ENCODE assay signal across 8 cellular contexts in the genomic region with DNA sequence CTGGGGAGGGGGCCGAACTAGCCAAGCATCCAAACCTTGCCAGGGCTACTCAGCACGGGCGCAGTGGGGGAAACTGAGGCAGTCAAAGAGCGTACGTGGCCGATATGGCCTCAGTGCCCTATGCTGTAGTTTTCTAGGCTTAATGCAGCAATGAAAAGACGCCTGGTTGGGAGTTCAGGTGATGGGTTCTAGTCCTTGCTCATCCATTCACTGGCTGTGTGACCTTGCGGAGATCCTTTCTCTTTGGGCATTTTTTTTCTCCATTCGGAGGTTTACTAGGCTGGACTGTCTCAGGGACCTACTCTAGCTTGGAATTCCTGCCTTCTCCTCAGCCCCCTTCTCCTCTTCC. TPM values are rescaled to one million over a fixed set of nuclear protein-coding genes. Genes with fewer than 3 reads are reported as not detected.
A peak's percentile ranks its signal among the peaks of the same experiment; 100 is the strongest.
DNase-seq lines count a peak whose midpoint lies in the region; ATAC-seq, FAIRE-seq and TF ChIP-seq lines count a peak whose summit lies in the region.

No MANE protein-coding gene starts in this region.

- H3K4me3 ChIP-seq in SU-DHL-6 (ENCODE audit: insufficient read depth, low read length, poor library complexity, severe bottlenecking) (peak overlapping the region; percentile 83), fibroblast of pulmonary artery (replicated peaks; ENCODE audit: low read depth, low read length) (peak overlapping the region; percentile 98), gastrocnemius medialis (peak overlapping the region; percentile 88 to 95 (median 90))

- peak; percentile 1 to 6 for ATAC-seq in gastrocnemius medialis
- ATAC-seq in HG03378 (IDR thresholded peaks at IDR 0.05; ENCODE audit: unreplicated experiment), result no peak

- TF ChIP-seq POLR2A in GM12891 (IDR thresholded peaks at IDR 0.05; ENCODE audit: low read depth, low read length) (no peak), gastrocnemius medialis (IDR thresholded peaks at IDR 0.05) (no peak)

- in situ Hi-C loops in gastrocnemius medialis (cut with MboI; ENCODE audit: low sequenced_read_pairs in 4 of 4), result no loop called here

- no peaks in the 10 kb centered on the region for H3K27me3 ChIP-seq in SU-DHL-6 (ENCODE audit: low read length)
- no peaks in the 10 kb centered on the region for H3K27me3 ChIP-seq in gastrocnemius medialis

- H2AFZ ChIP-seq in SU-DHL-6 (ENCODE audit: low read depth, low read length, severe bottlenecking), result peak overlapping the region; percentile 70

- H3K36me3 ChIP-seq in SU-DHL-6 (ENCODE audit: low read length) (no peaks in the 10 kb centered on the region), gastrocnemius medialis (peaks cover 0 to 4% of the 10 kb centered on the region in 2 donors)

- TF ChIP-seq CTCF in SU-DHL-6 (IDR thresholded peaks at IDR 0.05; ENCODE audit: insufficient read depth, low read length, poor library complexity, severe bottlenecking) (no peak), fibroblast of pulmonary artery (IDR thresholded peaks at IDR 0.05; ENCODE audit: low read length, missing control alignments) (no peak), gastrocnemius medialis (IDR thresholded peaks at IDR 0.05 in 4 of 5, conservative IDR thresholded peaks at IDR 0.05 in 1 of 5) (no peak)

- peaks cover 14% of the 10 kb centered on the region for H3F3A ChIP-seq in SU-DHL-6 (ENCODE audit: insufficient read depth)

- peak overlapping the region; percentile 72 for H3K9ac ChIP-seq in SU-DHL-6 (ENCODE audit: low read length)

- intact Hi-C loops in gastrocnemius medialis (cut with DNase I; ENCODE audit: low total_unique reads), result loop anchor here (5.0 kb wide), 2 partner anchors 33 to 98 kb away; partner anchors contain the start of gene FDPS

- peaks cover 16 to 28% of the 10 kb centered on the region in 2 donors for H3K4me1 ChIP-seq in gastrocnemius medialis

- H3K27ac ChIP-seq in SU-DHL-6 (ENCODE audit: low read depth, low read length), result peak overlapping the region; percentile 3; the same call in 1 of the 2 replicates
- peak overlapping the region; percentile 93 to 99 (median 96) for H3K27ac ChIP-seq in gastrocnemius medialis

- no peaks in the 10 kb centered on the region for H4K20me1 ChIP-seq in SU-DHL-6 (ENCODE audit: low read depth, low read length)

- DNase-seq in GM12891 (ENCODE audit: insufficient read length, low spot score) (no peak), fibroblast of pulmonary artery (ENCODE audit: low read depth) (no peak), gastrocnemius medialis (no peak), NCI-H345 treated with DMSO at 0.1 percent for 48 hours (lab: John Stamatoyannopoulos, UW; ENCODE audit: unreplicated experiment) (no peak), amygdala (lab: John Stamatoyannopoulos, UW) (no peak), DMS153 (lab: John Stamatoyannopoulos, UW) (no peak)

- H3K9me3 ChIP-seq in SU-DHL-6 (ENCODE audit: insufficient read depth, low read length) (no peaks in the 10 kb centered on the region), gastrocnemius medialis (no peaks in the 10 kb centered on the region)

- no peaks in the 10 kb centered on the region for H3K9me2 ChIP-seq in SU-DHL-6 (replicated peaks; ENCODE audit: insufficient read depth, low read length)

- peak overlapping the region; percentile 95 for H3K4me2 ChIP-seq in SU-DHL-6 (ENCODE audit: low read depth, low read length, poor library complexity, severe bottlenecking)

- no peaks in the 10 kb centered on the region for H3K79me2 ChIP-seq in SU-DHL-6 (ENCODE audit: insufficient read depth, low read length)

- peak; percentile 40 for FAIRE-seq in GM12891 (lab: Jason Lieb, UNC)

TF ChIP-seq in GM12891, 5 proteins besides CTCF, POLR2A, EP300 and RAD21:
- TF ChIP-seq POLR2AphosphoS5 (IDR thresholded peaks at IDR 0.05; ENCODE audit: low read depth, low read length) (no peak), POU2F2 (IDR thresholded peaks at IDR 0.05; ENCODE audit: low read depth, low read length) (no peak), TAF1 (IDR thresholded peaks at IDR 0.05; ENCODE audit: low read depth, low read length) (no peak), SPI1 (IDR thresholded peaks at IDR 0.05; ENCODE audit: low read depth, low read length) (no peak), PAX5 (IDR thresholded peaks at IDR 0.05; ENCODE audit: insufficient read depth, low read length, severe bottlenecking) (no peak)

RNA-seq across cellular contexts. Expression of gene MTX1, which starts 0.9 kb away (rescaled TPM):
- 43.0 TPM for polyA plus RNA-seq in GM12891 (2012; ENCODE audit: low read depth, missing spikeins)
- total RNA-seq in gastrocnemius medialis, result 10 to 100 TPM; 14.4 to 26.9 (median 24.6) TPM

RNA-seq across cellular contexts. Expression of gene THBS3, which starts 1.6 kb away (rescaled TPM):
- polyA plus RNA-seq in GM12891 (2012; ENCODE audit: low read depth, missing spikeins), result 2.8 TPM
- 1 to 10 TPM; 1.5 to 4.6 (median 3.3) TPM for total RNA-seq in gastrocnemius medialis

RNA-seq across cellular contexts. Expression of gene TRIM46, which starts 35.7 kb away (rescaled TPM):
- polyA plus RNA-seq in GM12891 (2012; ENCODE audit: low read depth, missing spikeins), result 0.50 TPM
- not detected for total RNA-seq in gastrocnemius medialis

RNA-seq across cellular contexts. Expression of gene KRTCAP2, which starts 36.2 kb away (rescaled TPM):
- polyA plus RNA-seq in GM12891 (2012; ENCODE audit: low read depth, missing spikeins), result 104 TPM
- 100 to 1,000 TPM in 1 of 4 donors, 10 to 100 TPM in 3; 59.6 to 102 (median 91.6) TPM for total RNA-seq in gastrocnemius medialis

RNA-seq across cellular contexts. Expression of gene ENTREP3, which starts 45.9 kb away (rescaled TPM):
- 14.4 TPM for polyA plus RNA-seq in GM12891 (2012; ENCODE audit: low read depth, missing spikeins)
- 10 to 100 TPM in 3 of 4 donors, 1 to 10 TPM in 1; 7.9 to 22.3 (median 18.8) TPM for total RNA-seq in gastrocnemius medialis
